15 cellular contexts compared by ENCODE assay signal in the genomic region with DNA sequence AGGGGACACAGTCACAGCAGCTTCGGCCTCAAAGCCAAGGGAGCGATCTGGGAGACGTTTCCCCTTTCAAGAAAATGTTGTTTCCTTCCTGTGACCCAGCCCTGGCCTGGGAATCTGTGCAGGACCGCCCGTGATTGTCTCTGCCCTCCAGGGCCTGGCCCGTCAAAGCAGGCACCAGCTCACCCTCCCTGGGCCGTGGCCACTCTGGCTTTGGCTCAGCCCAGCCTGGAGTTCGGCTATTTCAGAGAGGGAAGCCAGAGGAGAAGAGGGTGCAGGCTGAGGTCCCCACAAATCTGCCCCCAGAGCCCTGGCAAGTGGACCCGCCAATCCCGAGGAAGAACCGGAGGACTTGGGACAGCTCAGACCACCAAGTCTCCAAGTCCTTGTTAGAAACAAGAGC. TPM values are rescaled to one million over a fixed set of nuclear protein-coding genes. Genes with fewer than 3 reads are reported as not detected.
DNase-seq lines count a peak whose midpoint lies in the region; ATAC-seq, FAIRE-seq and TF ChIP-seq lines count a peak whose summit lies in the region.
"Had no signal": no experiment of that assay in that cellular context is flagged by ENCODE, and none has a peak within 500 bp of the region (broad histone marks: within the 10 kb centered on the region; RNA-seq: fewer than 3 reads in every experiment).

No MANE protein-coding gene starts in this region.

- WGBS in right lobe of liver (ENCODE audit: insufficient coverage, low coverage, low lambda C conversion rate, missing lambda C conversion rate): 25% methylated on average over 4 of the region's 11 CpGs
- 95% methylated on average over 9 of the region's 11 CpGs for WGBS in HepG2 (ENCODE audit: low lambda C conversion rate)
- 59 to 65% methylated on average over 11 of the region's 11 CpGs for WGBS in heart right ventricle, 2 donors

- no peak for FAIRE-seq in HepG2 (lab: Jason Lieb, UNC)

- POLR2A ChIA-PET in HepG2 (lab: Yijun Ruan, JAX): no interaction called here

- H4K20me1 ChIP-seq in HepG2 (ENCODE audit: insufficient read depth, low read length): no peaks in the 10 kb centered on the region

- H3K36me3 Mint-ChIP-seq in mesothelial cell of epicardium (peaks cover 22% of the 10 kb centered on the region), nephron progenitor cell (ENCODE audit: low read depth) (no peaks in the 10 kb centered on the region)
- H3K36me3 Mint-ChIP-seq: IgD-negative memory B cell had no signal

- no peak overlapping the region for H3K4me2 ChIP-seq in HepG2 (ENCODE audit: low read depth, low read length)

- TF ChIP-seq RAD21 in HepG2 (CRISPR knock-in tag; IDR thresholded peaks at IDR 0.05): no peak

- peak; percentile 30 to 49 (median 41) for ATAC-seq in right lobe of liver
- ATAC-seq in HepG2: no peak
- peak in 6 of 8 donors; percentile 23 to 42 (median 34) for ATAC-seq in heart right ventricle
- ATAC-seq in GM21619 (IDR thresholded peaks at IDR 0.05; ENCODE audit: unreplicated experiment): no peak

- DNase-seq in right lobe of liver (no peak), HepG2 (ENCODE audit: low spot score) (no peak), heart right ventricle (peak in 1 of 2 donors; percentile 46), mesothelial cell of epicardium (ENCODE audit: low spot score in 2 of 2, unreplicated experiment in 2 of 2) (no peak), NCI-H2029 treated with DMSO at 0.1 percent for 48 hours (lab: John Stamatoyannopoulos, UW) (no peak), NCI-H69 (lab: John Stamatoyannopoulos, UW) (no peak), nephron progenitor cell (no peak)
- DNase-seq: HCEC 1CT, NCI-H146, NCI-H774, SHP77 had no signal

- no peak overlapping the region for H3K27ac ChIP-seq in right lobe of liver
- no peak overlapping the region for H3K27ac ChIP-seq in HepG2 (ENCODE audit: extremely low read length, insufficient read depth, low read length)
- H3K27ac ChIP-seq in heart right ventricle: peak overlapping the region in 9 of 10 donors; percentile 22 to 91 (median 73)
- H3K27ac ChIP-seq: C4-2B had no signal

- H3K4me1 ChIP-seq in right lobe of liver (no peaks in the 10 kb centered on the region), HepG2 (ENCODE audit: insufficient read depth, low read length) (peaks cover 2% of the 10 kb centered on the region; the same call in 1 of the 2 replicates), heart right ventricle (peaks cover 6 to 65% (median 46%) of the 10 kb centered on the region in 9 donors)

- no peaks in the 10 kb centered on the region for H3K36me3 ChIP-seq in right lobe of liver
- H3K36me3 ChIP-seq in HepG2 (replicated peaks in 1 of 2; ENCODE audit: control insufficient read depth in 1 of 2, insufficient read depth in 2 of 2, low read length in 2 of 2): peaks cover 3 to 41% of the 10 kb centered on the region in 2 experiments; a peak in 3 of 5 replicates
- H3K36me3 ChIP-seq in heart right ventricle: peaks cover 0 to 28% (median 0%) of the 10 kb centered on the region in 9 donors

- H3K4me3 ChIP-seq in right lobe of liver: no peak overlapping the region
- H3K4me3 ChIP-seq in HepG2 (replicated peaks in 1 of 3; ENCODE audit: insufficient read depth in 1 of 3, low read depth in 2 of 3, low read length in 3 of 3): no peak overlapping the region
- H3K4me3 ChIP-seq in heart right ventricle: peak overlapping the region in 5 of 10 donors; percentile 5 to 29 (median 14)

- TF ChIP-seq EP300 in HepG2 (IDR thresholded peaks at IDR 0.05; ENCODE audit: low read depth in 2 of 2, low read length in 2 of 2) (no peak), HepG2 (CRISPR knock-in tag; IDR thresholded peaks at IDR 0.05; ENCODE audit: borderline replicate concordance) (no peak)

- no peak overlapping the region for H3K9ac ChIP-seq in HepG2 (ENCODE audit: insufficient read depth, low read depth, low read length)

- peak overlapping the region; percentile 34 for H3K27ac Mint-ChIP-seq in mesothelial cell of epicardium
- H3K27ac Mint-ChIP-seq in nephron progenitor cell: no peak overlapping the region
- H3K27ac Mint-ChIP-seq: IgD-negative memory B cell had no signal

- no peak overlapping the region for H2AFZ ChIP-seq in HepG2 (ENCODE audit: low read length)

- H3K4me3 Mint-ChIP-seq in mesothelial cell of epicardium: no peak overlapping the region
- no peak overlapping the region for H3K4me3 Mint-ChIP-seq in nephron progenitor cell
- H3K4me3 Mint-ChIP-seq: IgD-negative memory B cell had no signal

- BruUV-seq in HepG2 (replicated peaks; lab: Mats Ljungman, UMichigan): no TSS peak

- H3K9me3 ChIP-seq in right lobe of liver: no peaks in the 10 kb centered on the region
- no peaks in the 10 kb centered on the region for H3K9me3 ChIP-seq in HepG2 (ENCODE audit: low read length)
- H3K9me3 ChIP-seq in heart right ventricle: no peaks in the 10 kb centered on the region

- intact Hi-C loops in right lobe of liver (cut with DNase I) (no loop called here), HepG2 (cut with micrococcal nuclease; ENCODE audit: unreplicated experiment) (no loop called here), heart right ventricle (cut with DNase I) (loop anchor here in 2 of 10 donors (2.0 to 5.0 kb wide), 2 partner anchors 95 to 97 kb away; no protein-coding TSS in a partner anchor)

- H3K27me3 Mint-ChIP-seq in mesothelial cell of epicardium (ENCODE audit: low read depth) (no peaks in the 10 kb centered on the region), nephron progenitor cell (ENCODE audit: low read depth, poor library complexity) (peaks cover 95% of the 10 kb centered on the region)

- in situ Hi-C loops in HepG2 (cut with HindIII; ENCODE audit: extremely low pct_ligation_motif_present, low pct_unique_long_range_greater_than_20kb): no loop called here

- peaks cover 31% of the 10 kb centered on the region for H3K4me1 Mint-ChIP-seq in mesothelial cell of epicardium
- H3K4me1 Mint-ChIP-seq in nephron progenitor cell: peaks cover 36% of the 10 kb centered on the region

- CTCF ChIA-PET in HepG2 (lab: Yijun Ruan, JAX; ENCODE audit: low intra/inter-chr PET ratio, low total read pairs): no interaction called here

- no peaks in the 10 kb centered on the region for H3K79me2 ChIP-seq in HepG2 (ENCODE audit: insufficient read depth, low read length)

- H3K9me3 Mint-ChIP-seq in mesothelial cell of epicardium (no peaks in the 10 kb centered on the region), nephron progenitor cell (no peaks in the 10 kb centered on the region)
- H3K9me3 Mint-ChIP-seq: IgD-negative memory B cell had no signal

- H3K27me3 ChIP-seq in right lobe of liver: peaks cover 0 to 6% of the 10 kb centered on the region in 2 donors
- peaks cover 0 to 17% of the 10 kb centered on the region in 2 experiments; a peak in 2 of 5 replicates for H3K27me3 ChIP-seq in HepG2 (ENCODE audit: control insufficient read depth in 1 of 2, insufficient read depth in 2 of 2, low read length in 2 of 2)
- H3K27me3 ChIP-seq in heart right ventricle: peaks cover 0 to 64% (median 44%) of the 10 kb centered on the region in 7 donors

- no peak for TF ChIP-seq POLR2A in right lobe of liver (IDR thresholded peaks at IDR 0.05)
- TF ChIP-seq POLR2A in HepG2 (IDR thresholded peaks at IDR 0.05; ENCODE audit: insufficient read depth in 1 of 2, low read depth in 2 of 2, low read length in 2 of 2): no peak

- no peak for TF ChIP-seq CTCF in right lobe of liver (IDR thresholded peaks at IDR 0.05)
- TF ChIP-seq CTCF in HepG2 (CRISPR knock-in tag; IDR thresholded peaks at IDR 0.05): no peak
- no peak for TF ChIP-seq CTCF in heart right ventricle (IDR thresholded peaks at IDR 0.05)
- no peak for TF ChIP-seq CTCF in mesothelial cell of epicardium (IDR thresholded peaks at IDR 0.05; ENCODE audit: unreplicated experiment)
- no peak for TF ChIP-seq CTCF in nephron progenitor cell (IDR thresholded peaks at IDR 0.05)

RNA-seq across cellular contexts. Expression of gene GATA2, which starts 12.7 kb away (rescaled TPM):
- 1 to 10 TPM in 2 of 6 experiments, under 1 TPM in 4; 0.60 to 1.3 (median 0.76) TPM for total RNA-seq in right lobe of liver
- total RNA-seq in HepG2 (2016; rRNA removed; fragmentation: Illumina TruSeq; extraction: Trizol): 4.7 and 6.2 TPM in 2 replicates
- 1.6 and 1.7 TPM in 2 replicates for total RNA-seq in HepG2 (2016; cell fraction: cytosol; rRNA removed; fragmentation: Illumina TruSeq; extraction: Trizol; ENCODE audit: low read depth)
- total RNA-seq in HepG2 (2016; cell fraction: insoluble cytoplasmic fraction; rRNA removed; fragmentation: Illumina TruSeq; extraction: Trizol): 3.4 and 6.3 TPM in 2 replicates
- total RNA-seq in HepG2 (2016; cell fraction: membrane; rRNA removed; fragmentation: Illumina TruSeq; extraction: Trizol): 4.7 and 5.3 TPM in 2 replicates
- 5.3 and 7.2 TPM in 2 replicates for total RNA-seq in HepG2 (2016; cell fraction: nucleus; rRNA removed; fragmentation: Illumina TruSeq; extraction: Trizol)
- 3.4 and 3.5 TPM in 2 replicates for polyA plus RNA-seq in HepG2 (2011; rRNA removed)
- polyA plus RNA-seq in HepG2 (2011; cell fraction: cytosol; rRNA removed): 2.0 and 3.5 TPM in 2 replicates
- 9.7 and 17.3 TPM in 2 replicates for polyA plus RNA-seq in HepG2 (2011; cell fraction: nucleus; rRNA removed)
- 2.2 and 2.3 TPM in 2 replicates for polyA plus RNA-seq in HepG2 (2012)
- 1.4 and 2.2 TPM in 2 replicates for polyA plus RNA-seq in HepG2 (2016; cell fraction: cytosol; fragmentation: Illumina TruSeq; extraction: Trizol; ENCODE audit: low read depth)
- polyA plus RNA-seq in HepG2 (2016; cell fraction: insoluble cytoplasmic fraction; fragmentation: Illumina TruSeq; extraction: Trizol; ENCODE audit: low read depth): 9.5 and 11.1 TPM in 2 replicates
- 4.3 and 4.5 TPM in 2 replicates for polyA plus RNA-seq in HepG2 (2016; cell fraction: membrane; fragmentation: Illumina TruSeq; extraction: Trizol; ENCODE audit: low read depth)
- 16.4 and 19.9 TPM in 2 replicates for polyA plus RNA-seq in HepG2 (2016; cell fraction: nucleus; fragmentation: Illumina TruSeq; extraction: Trizol; ENCODE audit: insufficient read depth, low read depth)
- 4.7 and 24.9 TPM in 2 replicates for polyA minus RNA-seq in HepG2 (2011; rRNA and poly(A)+ RNA removed; ENCODE audit: low replicate concordance)
- polyA minus RNA-seq in HepG2 (2011; cell fraction: cytosol; rRNA and poly(A)+ RNA removed): 3.4 and 3.9 TPM in 2 replicates
- 1.2 and 5.0 TPM in 2 replicates for polyA minus RNA-seq in HepG2 (2011; cell fraction: nucleus; rRNA and poly(A)+ RNA removed)
- total RNA-seq in heart right ventricle: 10 to 100 TPM in 7 of 10 donors, 1 to 10 TPM in 3; 6.8 to 21.4 (median 10.7) TPM
- 10 to 100 TPM; 16.0 to 29.8 TPM for polyA plus RNA-seq in heart right ventricle
- 53.2 to 60.4 TPM (median 54.3 TPM) in 3 replicates for total RNA-seq in mesothelial cell of epicardium

RNA-seq across cellular contexts. Expression of gene DNAJB8, which starts 13.6 kb away (rescaled TPM):
- total RNA-seq in right lobe of liver: not detected
- not detected in 2 replicates for total RNA-seq in HepG2 (2016; rRNA removed; fragmentation: Illumina TruSeq; extraction: Trizol)
- not detected in 2 replicates for total RNA-seq in HepG2 (2016; cell fraction: cytosol; rRNA removed; fragmentation: Illumina TruSeq; extraction: Trizol; ENCODE audit: low read depth)
- total RNA-seq in HepG2 (2016; cell fraction: insoluble cytoplasmic fraction; rRNA removed; fragmentation: Illumina TruSeq; extraction: Trizol): not detected in 2 replicates
- total RNA-seq in HepG2 (2016; cell fraction: membrane; rRNA removed; fragmentation: Illumina TruSeq; extraction: Trizol): not detected in 2 replicates
- not detected in 2 replicates for total RNA-seq in HepG2 (2016; cell fraction: nucleus; rRNA removed; fragmentation: Illumina TruSeq; extraction: Trizol)
- polyA plus RNA-seq in HepG2 (2011; rRNA removed): not detected in 2 replicates
- polyA plus RNA-seq in HepG2 (2011; cell fraction: cytosol; rRNA removed): not detected in 2 replicates
- not detected in 2 replicates for polyA plus RNA-seq in HepG2 (2011; cell fraction: nucleus; rRNA removed)
- polyA plus RNA-seq in HepG2 (2012): not detected in 2 replicates
- not detected in 2 replicates for polyA plus RNA-seq in HepG2 (2016; cell fraction: cytosol; fragmentation: Illumina TruSeq; extraction: Trizol; ENCODE audit: low read depth)
- not detected in 2 replicates for polyA plus RNA-seq in HepG2 (2016; cell fraction: insoluble cytoplasmic fraction; fragmentation: Illumina TruSeq; extraction: Trizol; ENCODE audit: low read depth)
- not detected in 2 replicates for polyA plus RNA-seq in HepG2 (2016; cell fraction: membrane; fragmentation: Illumina TruSeq; extraction: Trizol; ENCODE audit: low read depth)
- polyA plus RNA-seq in HepG2 (2016; cell fraction: nucleus; fragmentation: Illumina TruSeq; extraction: Trizol; ENCODE audit: insufficient read depth, low read depth): not detected in 2 replicates
- polyA minus RNA-seq in HepG2 (2011; rRNA and poly(A)+ RNA removed; ENCODE audit: low replicate concordance): not detected in 2 replicates
- polyA minus RNA-seq in HepG2 (2011; cell fraction: cytosol; rRNA and poly(A)+ RNA removed): not detected in 2 replicates
- not detected in 2 replicates for polyA minus RNA-seq in HepG2 (2011; cell fraction: nucleus; rRNA and poly(A)+ RNA removed)
- total RNA-seq in heart right ventricle: not detected
- polyA plus RNA-seq in heart right ventricle: not detected
- not detected in 3 replicates for total RNA-seq in mesothelial cell of epicardium
- total RNA-seq: A172 had no signal
- polyA plus RNA-seq: IgD-negative memory B cell had no signal

Comparison
In these comparisons a context has a peak if more than half of its experiments do, and no peak if none do; other contexts are left out.
1. ATAC-seq: peak in right lobe of liver (4 of 4) and heart right ventricle (6 of 8); none in HepG2 (single experiment) and GM21619 (single experiment).
2. H3K27ac ChIP-seq: peak in heart right ventricle (9 of 10); none in right lobe of liver (0 of 3) and HepG2 (single experiment).